ENCODE assay signal across 9 cellular contexts in the genomic region with DNA sequence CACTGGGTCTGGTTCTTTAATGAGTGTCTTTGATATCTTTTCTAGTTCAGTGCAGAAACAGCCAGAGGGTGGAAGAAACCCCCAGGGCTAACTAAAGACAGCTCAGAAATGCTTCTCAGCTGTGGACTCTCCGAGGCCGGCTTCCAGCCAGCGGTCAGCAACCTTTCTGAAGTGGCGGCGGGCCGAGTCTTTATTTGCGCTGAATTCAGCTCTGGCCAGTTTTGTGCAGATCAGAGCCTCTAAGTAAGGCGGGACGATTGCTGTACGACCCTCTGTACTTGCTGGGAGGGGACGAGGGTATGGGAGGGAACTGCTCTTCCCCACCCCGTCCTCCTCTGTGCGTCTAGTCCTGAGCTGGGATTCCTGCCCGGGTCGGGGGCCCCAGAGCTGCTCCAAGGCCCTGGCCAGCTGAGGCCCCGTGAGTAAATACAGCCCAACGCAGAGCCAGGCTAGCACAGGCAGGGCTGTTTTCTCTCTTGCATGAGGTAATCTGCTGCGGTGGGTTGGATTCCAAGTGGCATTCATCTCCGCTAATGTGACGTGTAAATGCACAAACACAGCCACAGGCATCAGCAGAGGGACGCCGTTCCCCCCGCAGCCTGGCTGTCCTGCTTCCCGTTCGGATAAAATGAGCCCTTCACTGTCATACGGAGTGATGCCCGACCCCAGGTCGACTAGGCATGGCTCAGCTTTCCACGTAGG.
DNase-seq lines count a peak whose midpoint lies in the region; ATAC-seq and TF ChIP-seq lines count a peak whose summit lies in the region.
"Had no signal": no experiment of that assay in that cellular context is flagged by ENCODE, and none has a peak within 500 bp of the region (broad histone marks: within the 10 kb centered on the region; RNA-seq: fewer than 3 reads in every experiment).

No MANE protein-coding gene starts in this region.

- H4K20me1 ChIP-seq in OCI-LY7 (ENCODE audit: insufficient read depth, low read length): no peaks in the 10 kb centered on the region

- H3K36me3 ChIP-seq in OCI-LY7 (ENCODE audit: insufficient read depth, low read length): peaks cover 11% of the 10 kb centered on the region
- peaks cover 26% of the 10 kb centered on the region for H3K36me3 ChIP-seq in CD4-positive, alpha-beta memory T cell (ENCODE audit: insufficient read depth, low read length)

- no peak for ATAC-seq in HG02970 (IDR thresholded peaks at IDR 0.05; ENCODE audit: low FRiP score, unreplicated experiment)

- no peaks in the 10 kb centered on the region for H3K27me3 ChIP-seq in CD4-positive, alpha-beta memory T cell (ENCODE audit: insufficient read depth, low read length)

- CTCF ChIA-PET in OCI-LY7 (lab: Charles Lee; ENCODE audit: unreplicated experiment): no interaction called here
- CTCF ChIA-PET in CD4-positive, alpha-beta memory T cell (lab: Charles Lee; ENCODE audit: partially characterized antibody): interaction anchor here (1.0 to 2.3 kb wide), 2 partner anchors 19 to 561 kb away, joined by 3 to 7 read pairs; no protein-coding TSS in a partner anchor

- no peak for TF ChIP-seq CTCF in OCI-LY7 (conservative IDR thresholded peaks at IDR 0.05; ENCODE audit: low read length)

- no peaks in the 10 kb centered on the region for H3K9me2 ChIP-seq in OCI-LY7 (ENCODE audit: insufficient read depth, low read length)

- no peaks in the 10 kb centered on the region for H3K4me1 ChIP-seq in OCI-LY7 (ENCODE audit: insufficient read depth, low read length, poor library complexity, severe bottlenecking)
- H3K4me1 ChIP-seq in CD4-positive, alpha-beta memory T cell (ENCODE audit: insufficient read depth, low read length): no peaks in the 10 kb centered on the region

- no peaks in the 10 kb centered on the region for H3K79me2 ChIP-seq in OCI-LY7 (ENCODE audit: insufficient read depth, low read depth, low read length)

- H2AFZ ChIP-seq in OCI-LY7 (ENCODE audit: low read length): no peak overlapping the region

- peaks cover 10 to 15% (median 13%) of the 10 kb centered on the region in 4 donors for H3K4me1 Mint-ChIP-seq in CD4-positive, alpha-beta memory T cell

- no peak overlapping the region for H3K27ac ChIP-seq in OCI-LY7 (ENCODE audit: low read depth, low read length, poor library complexity, severe bottlenecking)
- no peak overlapping the region for H3K27ac ChIP-seq in CD4-positive, alpha-beta memory T cell (ENCODE audit: low read depth, low read length)

- no TSS peak for BruUV-seq in OCI-LY7 (replicated peaks; lab: Mats Ljungman, UMichigan)

- intact Hi-C loops in OCI-LY7 (cut with micrococcal nuclease; ENCODE audit: unreplicated experiment): no loop called here
- intact Hi-C loops in CD4-positive, alpha-beta memory T cell (cut with micrococcal nuclease): loop anchor here (5.0 to 10.0 kb wide), 3 partner anchors 43 to 552 kb away; partner anchors contain the start of gene DNAJC1

- POLR2A ChIA-PET in OCI-LY7 (lab: Charles Lee): interaction anchor here (0.5 kb wide), 1 partner anchor 18 kb away, joined by 4 read pairs; no protein-coding TSS in a partner anchor
- POLR2A ChIA-PET in CD4-positive, alpha-beta memory T cell (lab: Charles Lee; ENCODE audit: partially characterized antibody): no interaction called here

- H3K9me3 Mint-ChIP-seq in CD4-positive, alpha-beta memory T cell: peaks cover 0 to 1% (median 0%) of the 10 kb centered on the region in 8 donors
- H3K9me3 Mint-ChIP-seq: dendritic cell treated with granulocyte-macrophage colony-stimulating factor and Interleukin-4, amounts not matched to agents 40 ng/mL and 50 ng/mL, for 4 days had no signal

- no peak overlapping the region for H3K4me2 ChIP-seq in OCI-LY7 (ENCODE audit: low read length)

- H3K4me3 Mint-ChIP-seq in CD4-positive, alpha-beta memory T cell: no peak overlapping the region
- H3K4me3 Mint-ChIP-seq: dendritic cell treated with granulocyte-macrophage colony-stimulating factor and Interleukin-4, amounts not matched to agents 40 ng/mL and 50 ng/mL, for 4 days had no signal

- no peaks in the 10 kb centered on the region for H3K9me3 ChIP-seq in OCI-LY7 (ENCODE audit: low read length)
- H3K9me3 ChIP-seq in CD4-positive, alpha-beta memory T cell (ENCODE audit: control insufficient read depth in 1 of 2, low read length in 2 of 2): no peaks in the 10 kb centered on the region

- H3K27ac Mint-ChIP-seq in CD4-positive, alpha-beta memory T cell: peak overlapping the region in 1 of 7 donors; percentile 62
- H3K27ac Mint-ChIP-seq: dendritic cell treated with granulocyte-macrophage colony-stimulating factor and Interleukin-4, amounts not matched to agents 40 ng/mL and 50 ng/mL, for 4 days had no signal

- H3K4me3 ChIP-seq in OCI-LY7 (ENCODE audit: low read depth, low read length, poor library complexity, severe bottlenecking): no peak overlapping the region
- no peak overlapping the region for H3K4me3 ChIP-seq in CD4-positive, alpha-beta memory T cell (ENCODE audit: low read length in 2 of 2)

- peaks cover 39 to 79% of the 10 kb centered on the region in 2 donors for H3K36me3 Mint-ChIP-seq in CD4-positive, alpha-beta memory T cell

- no peaks in the 10 kb centered on the region for H3K27me3 Mint-ChIP-seq in CD4-positive, alpha-beta memory T cell
- H3K27me3 Mint-ChIP-seq: dendritic cell treated with granulocyte-macrophage colony-stimulating factor and Interleukin-4, amounts not matched to agents 40 ng/mL and 50 ng/mL, for 4 days had no signal

- peak; percentile 26 for DNase-seq in NCI-H2227 treated with DMSO at 0.1 percent for 48 hours (lab: John Stamatoyannopoulos, UW)
- peak; percentile 73 for DNase-seq in ecto neural progenitor cell (ENCODE audit: low spot score)
- DNase-seq in medulla oblongata (ENCODE audit: extremely low spot score): peak; percentile 87
- peak; percentile 76 for DNase-seq in superior temporal gyrus (ENCODE audit: extremely low spot score)
- DNase-seq in OCI-LY7 (ENCODE audit: low spot score): no peak
- no peak for DNase-seq in dedifferentiated amniotic fluid mesenchymal stem cell (ENCODE audit: extremely low spot score)
- no peak for DNase-seq in CD4-positive, alpha-beta memory T cell

Comparison
In these comparisons a context has a peak if more than half of its experiments do, and no peak if none do; other contexts are left out.
1. DNase-seq: peak in NCI-H2227 treated with DMSO at 0.1 percent for 48 hours (single experiment), ecto neural progenitor cell (single experiment), medulla oblongata (single experiment) and superior temporal gyrus (single experiment); none in OCI-LY7 (single experiment), dedifferentiated amniotic fluid mesenchymal stem cell (single experiment) and CD4-positive, alpha-beta memory T cell (0 of 5).